8 cellular contexts compared by ENCODE assay signal in genomic region chr22:22955866-22956535, GRCh38.
DNase-seq lines count a peak whose midpoint lies in the region; ATAC-seq and TF ChIP-seq lines count a peak whose summit lies in the region.

No MANE protein-coding gene starts in this region.

- no peaks in the 10 kb centered on the region for H3K4me1 ChIP-seq in prostate gland (replicated peaks)

- H3K4me3 ChIP-seq in prostate gland: no peak overlapping the region

- ATAC-seq in Right ventricle myocardium inferior: peak; percentile 82

- WGBS in prostate gland: 23% methylated on average over 8 of the region's 8 CpGs

- H3K27me3 ChIP-seq in prostate gland (replicated peaks; ENCODE audit: insufficient read depth): no peaks in the 10 kb centered on the region

- H3K36me3 ChIP-seq in prostate gland: no peaks in the 10 kb centered on the region

- DNase-seq in DMS114 treated with DMSO at 0.1 percent for 48 hours (lab: John Stamatoyannopoulos, UW; ENCODE audit: unreplicated experiment): peak; percentile 36
- DNase-seq in KG1 (lab: John Stamatoyannopoulos, UW): peak; percentile 22
- DNase-seq in SK-N-DZ (ENCODE audit: low spot score): peak; percentile 68
- DNase-seq in activated naive CD4-positive, alpha-beta T cell treated with anti-CD3 and anti-CD28 coated beads, Interleukin-2, amount 50 U/mL, for 16 hours: peak; percentile 58
- DNase-seq in Right ventricle myocardium inferior (ENCODE audit: missing footprints): peak; percentile 59
- DNase-seq in prostate gland (ENCODE audit: low spot score): peak; percentile 74
- no peak for DNase-seq in GM19240 (ENCODE audit: insufficient read length, low spot score)
- no peak for DNase-seq in amniotic stem cell (lab: John Stamatoyannopoulos, UW)

- no peak overlapping the region for H3K27ac ChIP-seq in prostate gland

- intact Hi-C loops in Right ventricle myocardium inferior (cut with DNase I): loop anchor here (1.0 to 5.0 kb wide), 4 partner anchors 109 to 494 kb away; no protein-coding TSS in a partner anchor
- intact Hi-C loops in prostate gland (cut with DNase I): loop anchor here (10.0 kb wide), 1 partner anchor 491 kb away; no protein-coding TSS in a partner anchor

- TF ChIP-seq CTCF in prostate gland (IDR thresholded peaks at IDR 0.05): peak; percentile 55 to 81 (median 78)

- no peaks in the 10 kb centered on the region for H3K9me3 ChIP-seq in prostate gland

- no peak for TF ChIP-seq POLR2A in prostate gland (IDR thresholded peaks at IDR 0.05)

Comparison
In these comparisons a context has a peak if more than half of its experiments do, and no peak if none do; other contexts are left out.
1. DNase-seq: peak in DMS114 treated with DMSO at 0.1 percent for 48 hours (single experiment), KG1 (single experiment), SK-N-DZ (single experiment), activated naive CD4-positive, alpha-beta T cell treated with anti-CD3 and anti-CD28 coated beads, Interleukin-2, amount 50 U/mL, for 16 hours (single experiment), Right ventricle myocardium inferior (single experiment) and prostate gland (single experiment); none in GM19240 (single experiment) and amniotic stem cell (single experiment).